20 cellular contexts compared by ENCODE assay signal in the genomic region with DNA sequence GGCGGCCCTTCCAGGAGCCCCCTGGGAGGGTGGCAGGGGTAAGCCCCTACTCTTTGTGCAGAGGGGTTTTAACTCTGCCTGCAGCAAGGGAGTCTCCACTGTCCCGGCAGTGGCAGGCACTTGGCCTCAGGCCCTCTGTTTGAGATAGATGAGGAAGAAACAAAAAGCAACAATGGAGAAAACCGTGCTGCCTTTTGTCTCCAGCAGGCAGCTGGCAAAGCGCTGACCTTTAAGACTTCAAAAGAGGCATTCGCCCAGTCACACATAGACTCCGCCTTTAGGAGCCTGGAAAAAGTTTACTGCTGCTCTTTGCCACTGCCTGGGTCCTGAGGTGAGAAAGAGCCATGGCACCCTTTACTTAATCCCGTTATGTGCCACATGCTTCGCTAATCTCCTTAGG.
A peak's percentile ranks its signal among the peaks of the same experiment; 100 is the strongest.
DNase-seq lines count a peak whose midpoint lies in the region; ATAC-seq lines count a peak whose summit lies in the region.
"Had no signal": no experiment of that assay in that cellular context is flagged by ENCODE, and none has a peak within 500 bp of the region (broad histone marks: within the 10 kb centered on the region; RNA-seq: fewer than 3 reads in every experiment).

No MANE protein-coding gene starts in this region.

- H4K5ac ChIP-seq in mesendoderm (ENCODE audit: low read length): no peak overlapping the region

- H3K79me2 ChIP-seq in mesendoderm (ENCODE audit: control insufficient read depth, insufficient read depth, low read length): no peaks in the 10 kb centered on the region

- no peaks in the 10 kb centered on the region for H3K27me3 ChIP-seq in mesendoderm (ENCODE audit: insufficient read depth, low read length, poor library complexity)
- H3K27me3 ChIP-seq: BLaER1 had no signal

- no peak overlapping the region for H3K4me2 ChIP-seq in mesendoderm (ENCODE audit: low read length)
- H3K4me2 ChIP-seq: A549, BLaER1 had no signal

- no peak overlapping the region for H3K27ac ChIP-seq in mesendoderm (ENCODE audit: low read depth, low read length)
- H3K27ac ChIP-seq: A549, BLaER1, SK-N-MC had no signal

- H2BK5ac ChIP-seq in mesendoderm (ENCODE audit: low read length): no peak overlapping the region

- ATAC-seq in GM19452 (IDR thresholded peaks at IDR 0.05; ENCODE audit: unreplicated experiment): no peak
- ATAC-seq: A549; CD8-positive, alpha-beta T cell; Panc1; Right ventricle myocardium inferior had no signal

- in situ Hi-C loops in G401 (cut with HindIII; ENCODE audit: low sequenced_read_pairs): no loop called here

- no peak overlapping the region for H3K9ac ChIP-seq in mesendoderm (ENCODE audit: low read length)
- H3K9ac ChIP-seq: BLaER1 had no signal

- no peak overlapping the region for H2BK15ac ChIP-seq in mesendoderm (replicated peaks; ENCODE audit: low read depth)

- no peak overlapping the region for H2AK5ac ChIP-seq in mesendoderm (ENCODE audit: low read length)

- H4K8ac ChIP-seq in mesendoderm (ENCODE audit: low read depth, low read length): no peak overlapping the region

- WGBS in mesendoderm (ENCODE audit: extremely low coverage, insufficient coverage, low lambda C conversion rate): no CpG with 5 or more reads among the region's 8 CpGs

- no peak overlapping the region for H3K23ac ChIP-seq in mesendoderm (ENCODE audit: low read length)

- H3K4me1 ChIP-seq in mesendoderm (ENCODE audit: control insufficient read depth, low read depth, low read length): peaks cover under 1% of the 10 kb centered on the region
- H3K4me1 ChIP-seq: A549, BLaER1 had no signal

- H3K56ac ChIP-seq in mesendoderm (ENCODE audit: low read length): no peak overlapping the region

- no peak overlapping the region for H3K4ac ChIP-seq in mesendoderm (ENCODE audit: low read depth, low read length)

- H3K36me3 ChIP-seq in mesendoderm (ENCODE audit: control insufficient read depth, insufficient read depth, low read length): no peaks in the 10 kb centered on the region
- H3K36me3 ChIP-seq: BLaER1 had no signal

- H3K4me3 ChIP-seq in mesendoderm (ENCODE audit: low read length): no peak overlapping the region
- H3K4me3 ChIP-seq: A549, BLaER1, SK-N-MC had no signal

- no peak overlapping the region for H2BK120ac ChIP-seq in mesendoderm (ENCODE audit: low read depth, low read length)

- DNase-seq in NCI-H2196 (lab: John Stamatoyannopoulos, UW; ENCODE audit: unreplicated experiment) (peak; percentile 9), NCI-H2196 treated with DMSO at 0.1 percent for 48 hours (lab: John Stamatoyannopoulos, UW; ENCODE audit: unreplicated experiment) (no peak), NCI-H82 (lab: John Stamatoyannopoulos, UW) (peak; percentile 59), mesendoderm (peak; percentile 16), RKO (ENCODE audit: low spot score) (no peak), G401 (ENCODE audit: low spot score) (no peak)
- DNase-seq: Calu3; CD8-positive, alpha-beta T cell; DMS79 treated with DMSO at 0.1 percent for 48 hours; H7; KG1; NCI-H1417; NCI-H187; NCI-H2171 treated with DMSO at 0.1 percent for 48 hours had no signal

- no peaks in the 10 kb centered on the region for H3K79me1 ChIP-seq in mesendoderm (ENCODE audit: low read length)

- no peak overlapping the region for H3K18ac ChIP-seq in mesendoderm (ENCODE audit: low read length)

Comparison
In these comparisons a context has a peak if more than half of its experiments do, and no peak if none do; other contexts are left out.
1. DNase-seq: peak in NCI-H2196 (single experiment), NCI-H82 (single experiment) and mesendoderm (single experiment); none in NCI-H2196 treated with DMSO at 0.1 percent for 48 hours (single experiment), RKO (single experiment) and G401 (single experiment).